In the genomic region with DNA sequence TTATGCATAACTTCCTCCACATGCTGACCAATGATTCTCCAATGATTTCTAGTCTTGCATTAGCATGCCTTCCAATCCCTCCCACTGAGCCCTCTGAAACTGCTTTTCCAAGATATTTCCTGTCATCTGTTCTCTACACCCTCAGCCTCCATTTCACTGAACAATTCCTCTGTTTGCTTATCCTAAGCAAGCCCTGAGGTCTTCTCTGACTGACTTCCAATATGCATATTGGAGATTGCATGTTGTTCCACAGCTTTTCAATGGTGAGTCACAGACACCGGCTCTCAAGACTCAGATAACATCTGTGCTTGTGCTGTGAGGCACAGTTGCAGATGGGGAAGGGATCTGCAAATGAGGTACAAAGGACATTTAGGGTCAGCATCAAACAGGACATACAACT, we compare ENCODE assay signal across 11 cellular contexts.
A peak's percentile ranks its signal among the peaks of the same experiment; 100 is the strongest.
DNase-seq lines count a peak whose midpoint lies in the region; ATAC-seq and TF ChIP-seq lines count a peak whose summit lies in the region.
"Had no signal": no experiment of that assay in that cellular context is flagged by ENCODE, and none has a peak within 500 bp of the region (broad histone marks: within the 10 kb centered on the region; RNA-seq: fewer than 3 reads in every experiment).

No MANE protein-coding gene starts in this region.

- no peak for TF ChIP-seq CTCF in cardiac fibroblast (IDR thresholded peaks at IDR 0.05; ENCODE audit: low read depth, low read length)

- peak; percentile 96 for DNase-seq in EH (ENCODE audit: low read depth)
- peak; percentile 68 for DNase-seq in NCI-H2171 treated with DMSO at 0.1 percent for 48 hours (lab: John Stamatoyannopoulos, UW)
- peak; percentile 58 to 75 for DNase-seq in cardiac fibroblast (ENCODE audit: low read depth in 2 of 2)
- peak; percentile 62 for DNase-seq in myocyte (ENCODE audit: low read depth)
- no peak for DNase-seq in pons (ENCODE audit: low spot score)
- no peak for DNase-seq in central memory CD4-positive, alpha-beta T cell
- DNase-seq: activated T-cell treated with anti-CD3 and anti-CD28 coated beads for 4 hours, esophagus squamous epithelium, retina had no signal

- H3K4me3 ChIP-seq in cardiac fibroblast (replicated peaks in 1 of 2; ENCODE audit: low read depth in 2 of 2, low read length in 2 of 2), result no peak overlapping the region
- H3K4me3 ChIP-seq: esophagus squamous epithelium had no signal

- ATAC-seq in HG03139 (IDR thresholded peaks at IDR 0.05; ENCODE audit: unreplicated experiment), result no peak
- no peak for ATAC-seq in GM21390 (IDR thresholded peaks at IDR 0.05; ENCODE audit: unreplicated experiment)

Comparison
In these comparisons a context has a peak if more than half of its experiments do, and no peak if none do; other contexts are left out.
1. DNase-seq: peak in EH (single experiment), NCI-H2171 treated with DMSO at 0.1 percent for 48 hours (single experiment), cardiac fibroblast (2 of 2) and myocyte (single experiment); none in pons (single experiment) and central memory CD4-positive, alpha-beta T cell (single experiment).